ENCODE assay signal across 8 cellular contexts in the genomic region with DNA sequence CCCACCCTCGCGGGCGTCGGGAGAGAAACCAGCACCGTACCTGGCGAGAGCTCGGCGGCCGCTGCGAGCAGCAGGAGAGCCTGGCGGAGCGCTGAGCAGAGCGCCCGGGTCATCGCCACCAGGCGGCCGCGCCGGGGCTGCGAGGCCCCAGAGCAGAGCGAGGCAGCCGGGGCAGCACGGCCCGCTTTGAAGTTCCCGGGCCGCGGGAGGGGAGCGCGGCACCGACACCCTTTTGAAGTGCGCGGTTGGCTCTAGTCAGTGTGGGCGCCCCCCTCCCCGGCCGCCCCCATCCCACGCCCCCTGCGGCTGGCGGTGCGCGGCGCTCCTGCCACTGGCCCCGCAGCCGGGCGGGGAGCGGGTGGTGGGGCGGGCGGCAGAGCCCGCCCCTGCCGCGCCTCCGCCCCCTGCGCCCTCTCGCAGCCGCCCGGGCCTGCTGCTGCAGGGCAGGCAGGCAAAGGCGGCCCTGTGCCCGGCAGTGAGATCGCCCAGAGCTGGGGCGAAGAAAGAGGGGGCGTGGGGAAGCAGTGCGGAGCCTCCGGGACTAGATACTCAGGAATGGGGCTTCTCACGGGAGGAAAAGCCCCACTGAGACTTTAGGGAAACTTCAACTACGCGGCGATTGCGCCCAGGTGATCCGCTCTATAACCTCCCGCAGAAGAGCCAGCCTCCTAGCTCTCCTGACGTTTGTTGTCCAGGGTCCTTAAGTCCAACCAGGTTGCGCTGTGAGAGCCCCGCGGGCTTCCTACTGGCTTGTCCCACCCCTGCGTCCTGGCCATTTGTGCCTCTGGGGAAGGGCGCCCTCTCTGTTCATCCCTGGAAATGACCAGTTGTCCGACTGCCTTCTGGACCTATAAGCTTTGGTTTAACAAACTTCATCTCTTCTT. TPM values are rescaled to one million over a fixed set of nuclear protein-coding genes. Genes with fewer than 3 reads are reported as not detected.
A peak's percentile ranks its signal among the peaks of the same experiment; 100 is the strongest.
DNase-seq lines count a peak whose midpoint lies in the region; ATAC-seq and TF ChIP-seq lines count a peak whose summit lies in the region.

ACVR1C (minus strand) TSS at position 333 of the 884 bp plus-strand sequence; CDS start at position 113, 220 bp downstream.

- peak; percentile 44 for TF ChIP-seq CTCF in BE2C (IDR thresholded peaks at IDR 0.05; ENCODE audit: low read depth, low read length)

- H3K4me1 ChIP-seq in BE2C = no peaks in the 10 kb centered on the region

- peak; percentile 56 for DNase-seq in BE2C
- peak; percentile 86 for DNase-seq in NCI-H748 treated with DMSO at 0.1 percent for 48 hours (lab: John Stamatoyannopoulos, UW)
- DNase-seq in activated T-cell treated with anti-CD3 and anti-CD28 coated beads for 1 hour (ENCODE audit: low read depth) = peak; percentile 41
- DNase-seq in epidermal melanocyte (ENCODE audit: insufficient read length, low spot score) = peak; percentile 68
- peak; percentile 81 for DNase-seq in midbrain (lab: John Stamatoyannopoulos, UW)
- peak; percentile 37 to 46 for DNase-seq in stimulated activated CD8-positive, alpha-beta memory T cell treated with anti-CD3 and anti-CD28 coated beads, Interleukin-2, amount 100 ng/mL, for 1 hour (ENCODE audit: low read depth in 2 of 2)

- H3K36me3 ChIP-seq in BE2C = no peaks in the 10 kb centered on the region

- ATAC-seq in GM19043 (IDR thresholded peaks at IDR 0.05; ENCODE audit: low read depth, unreplicated experiment) (peak; percentile 66), HG03354 (IDR thresholded peaks at IDR 0.05; ENCODE audit: poor library complexity, severe bottlenecking, unreplicated experiment) (peak; percentile 93)

- no peaks in the 10 kb centered on the region for H3K9me3 ChIP-seq in BE2C

- peaks cover 13% of the 10 kb centered on the region for H3K27me3 ChIP-seq in BE2C

- peak within 1 kb of the TSS; percentile 51 for H3K4me3 ChIP-seq in BE2C (ENCODE audit: low read depth, low read length)

RNA-seq across cellular contexts. Expression of gene ACVR1C, which starts in this region (rescaled TPM):
- polyA plus RNA-seq in BE2C (2012; ENCODE audit: insufficient read depth, insufficient read length, low read depth) = not detected

Comparison
In these comparisons a context has a peak if more than half of its experiments do, and no peak if none do; other contexts are left out.
1. Peak in every context shown above with its lines: DNase-seq, ATAC-seq and H3K4me3 ChIP-seq.